In genomic region chr22:39535302-39535805, GRCh38 we compare ENCODE assay signal across 1 cellular context.
TF ChIP-seq lines count a peak whose summit lies in the region.

No MANE protein-coding gene starts in this region.

TF ChIP-seq in H1, 55 proteins besides CTCF, POLR2A, EP300 and RAD21:
- 0 out of 2 replicates have a peak, but pooled peaks have one; percentile 33 for TF ChIP-seq RXRA (IDR thresholded peaks at IDR 0.05; ENCODE audit: insufficient read depth, low read depth, low read length)
- TF ChIP-seq USF2 (IDR thresholded peaks at IDR 0.05; ENCODE audit: low read length), result 0 out of 2 replicates have a peak, but pooled peaks have one; percentile 4
- TF ChIP-seq SP4 (IDR thresholded peaks at IDR 0.05; ENCODE audit: low read length), result no peak
